In genomic region chr7:158589653-158590052, GRCh38 we compare ENCODE assay signal across 17 cellular contexts. TPM values are rescaled to one million over a fixed set of nuclear protein-coding genes. Genes with fewer than 3 reads are reported as not detected.
DNase-seq lines count a peak whose midpoint lies in the region; ATAC-seq and TF ChIP-seq lines count a peak whose summit lies in the region.
"Had no signal": no experiment of that assay in that cellular context is flagged by ENCODE, and none has a peak within 500 bp of the region (broad histone marks: within the 10 kb centered on the region; RNA-seq: fewer than 3 reads in every experiment).

No MANE protein-coding gene starts in this region.

- H2AFZ ChIP-seq in GM23338: no peak overlapping the region

- H3K9me3 ChIP-seq in breast epithelium: peaks cover 0 to 5% of the 10 kb centered on the region in 2 donors
- H3K9me3 ChIP-seq: BE2C had no signal

- 0 out of 2 replicates have a peak, but pooled peaks cover 7% of the 10 kb centered on the region for H3F3A ChIP-seq in GM23338 (replicated peaks; ENCODE audit: low read depth)

- TF ChIP-seq CTCF in GM23338 (conservative IDR thresholded peaks at IDR 0.05; ENCODE audit: low read depth in 2 of 2): no peak
- no peak for TF ChIP-seq CTCF in brain (conservative IDR thresholded peaks at IDR 0.05)
- no peak for TF ChIP-seq CTCF in nephron (IDR thresholded peaks at IDR 0.05; ENCODE audit: unreplicated experiment in 3 of 3)
- no peak for TF ChIP-seq CTCF in type B pancreatic cell (conservative IDR thresholded peaks at IDR 0.05)
- TF ChIP-seq CTCF in breast epithelium (IDR thresholded peaks at IDR 0.05): no peak

- H3K9me2 ChIP-seq in GM23338 (ENCODE audit: insufficient read depth): 0 out of 2 replicates have a peak, but pooled peaks cover 8% of the 10 kb centered on the region

- H3K27me3 ChIP-seq in GM23338 (ENCODE audit: insufficient read depth) (peaks cover 82% of the 10 kb centered on the region), breast epithelium (peaks cover 11 to 19% of the 10 kb centered on the region in 2 donors)
- H3K27me3 ChIP-seq: BE2C had no signal

- H3K4me1 Mint-ChIP-seq in GM23338: peaks cover 8% of the 10 kb centered on the region
- peaks cover 24% of the 10 kb centered on the region for H3K4me1 Mint-ChIP-seq in brain
- no peaks in the 10 kb centered on the region for H3K4me1 Mint-ChIP-seq in nephron
- H3K4me1 Mint-ChIP-seq in type B pancreatic cell (ENCODE audit: unreplicated experiment): no peaks in the 10 kb centered on the region
- H3K4me1 Mint-ChIP-seq in activated CD4-positive, alpha-beta T cell treated with anti-CD3 and anti-CD28 coated beads, Interleukin-2, amount 10 ng/mL, durations not matched to agents 24 days and 14 days: no peaks in the 10 kb centered on the region
- H3K4me1 Mint-ChIP-seq: CD14-positive monocyte had no signal

- H3K36me3 ChIP-seq in GM23338 (ENCODE audit: insufficient read depth) (no peaks in the 10 kb centered on the region), breast epithelium (no peaks in the 10 kb centered on the region)
- H3K36me3 ChIP-seq: BE2C had no signal

- DNase-seq in GM23338 (ENCODE audit: low spot score) (no peak), type B pancreatic cell (ENCODE audit: extremely low spot score, unreplicated experiment) (no peak), NCI-H1436 (lab: John Stamatoyannopoulos, UW) (no peak), breast epithelium (ENCODE audit: low spot score in 2 of 2) (no peak)
- no peak for DNase-seq in activated CD4-positive, alpha-beta T cell treated with anti-CD3 and anti-CD28 coated beads, Interleukin-2, amount 10 ng/mL, durations not matched to agents 24 days and 14 days
- DNase-seq: BE2C; CD8-positive, alpha-beta T cell; COR-L47; DMS153; DND-41; GDM1; HCEC 1CT; IMR-90 had no signal

- H3K27ac Mint-ChIP-seq in GM23338 (no peak overlapping the region), brain (no peak overlapping the region), nephron (no peak overlapping the region), type B pancreatic cell (no peak overlapping the region)
- H3K27ac Mint-ChIP-seq in activated CD4-positive, alpha-beta T cell treated with anti-CD3 and anti-CD28 coated beads, Interleukin-2, amount 10 ng/mL, durations not matched to agents 24 days and 14 days: no peak overlapping the region
- H3K27ac Mint-ChIP-seq: CD14-positive monocyte; CD8-positive, alpha-beta T cell had no signal

- H3K27ac ChIP-seq in GM23338 (ENCODE audit: low read depth): no peak overlapping the region
- no peak overlapping the region for H3K27ac ChIP-seq in breast epithelium
- H3K27ac ChIP-seq: A549 had no signal

- H3K4me1 ChIP-seq in GM23338 (ENCODE audit: insufficient read depth) (no peaks in the 10 kb centered on the region; the same call in 1 of the 2 replicates), breast epithelium (peaks cover 0 to 12% of the 10 kb centered on the region in 2 donors)

- TF ChIP-seq POLR2A in breast epithelium (IDR thresholded peaks at IDR 0.05): no peak

- H4K20me1 ChIP-seq in GM23338 (replicated peaks; ENCODE audit: insufficient read depth): no peaks in the 10 kb centered on the region; the same call in 1 of the 2 replicates

- H3K4me2 ChIP-seq in GM23338: no peak overlapping the region
- H3K4me2 ChIP-seq: A549 had no signal

- no peaks in the 10 kb centered on the region for H3K79me2 ChIP-seq in GM23338 (replicated peaks; ENCODE audit: insufficient read depth)

- H3K4me3 Mint-ChIP-seq in GM23338: peak overlapping the region; percentile 36; the same call in 1 of the 3 replicates
- H3K4me3 Mint-ChIP-seq in brain: peak overlapping the region in 3 of 5 experiments; percentile 62 to 80 (median 75)
- H3K4me3 Mint-ChIP-seq in nephron: peak overlapping the region; percentile 32 to 40 (median 32)
- peak overlapping the region; percentile 62 for H3K4me3 Mint-ChIP-seq in type B pancreatic cell
- H3K4me3 Mint-ChIP-seq in activated CD4-positive, alpha-beta T cell treated with anti-CD3 and anti-CD28 coated beads, Interleukin-2, amount 10 ng/mL, durations not matched to agents 24 days and 14 days: no peak overlapping the region

- intact Hi-C loops in breast epithelium (cut with DNase I; ENCODE audit: low total_unique reads): no loop called here
- intact Hi-C loops in activated CD4-positive, alpha-beta T cell treated with anti-CD3 and anti-CD28 coated beads, Interleukin-2, amount 10 ng/mL, durations not matched to agents 24 days and 14 days (cut with micrococcal nuclease): no loop called here

- H3K4me3 ChIP-seq in GM23338: no peak overlapping the region
- no peak overlapping the region for H3K4me3 ChIP-seq in breast epithelium
- H3K4me3 ChIP-seq: A549 had no signal

- H3K27me3 Mint-ChIP-seq in GM23338 (ENCODE audit: insufficient read depth, low read depth, poor library complexity): peaks cover 45% of the 10 kb centered on the region
- peaks cover 31% of the 10 kb centered on the region for H3K27me3 Mint-ChIP-seq in brain
- H3K27me3 Mint-ChIP-seq in nephron (ENCODE audit: low read depth): peaks cover 52% of the 10 kb centered on the region
- peaks cover 43% of the 10 kb centered on the region for H3K27me3 Mint-ChIP-seq in type B pancreatic cell
- peaks cover 24% of the 10 kb centered on the region for H3K27me3 Mint-ChIP-seq in activated CD4-positive, alpha-beta T cell treated with anti-CD3 and anti-CD28 coated beads, Interleukin-2, amount 10 ng/mL, durations not matched to agents 24 days and 14 days

- no peak for ATAC-seq in GM23338
- ATAC-seq: CD8-positive, alpha-beta T cell had no signal

- H3K36me3 Mint-ChIP-seq in GM23338 (ENCODE audit: low read depth) (no peaks in the 10 kb centered on the region; the same call in 2 of the 3 replicates), brain (no peaks in the 10 kb centered on the region), nephron (ENCODE audit: low read depth) (no peaks in the 10 kb centered on the region), type B pancreatic cell (no peaks in the 10 kb centered on the region)
- H3K36me3 Mint-ChIP-seq in activated CD4-positive, alpha-beta T cell treated with anti-CD3 and anti-CD28 coated beads, Interleukin-2, amount 10 ng/mL, durations not matched to agents 24 days and 14 days (ENCODE audit: low read depth): no peaks in the 10 kb centered on the region
- H3K36me3 Mint-ChIP-seq: CD14-positive monocyte; CD8-positive, alpha-beta T cell had no signal

- peaks cover 11% of the 10 kb centered on the region; the same call in 2 of the 3 replicates for H3K9me3 Mint-ChIP-seq in GM23338
- peaks cover 0 to 9% (median 3%) of the 10 kb centered on the region in 5 experiments for H3K9me3 Mint-ChIP-seq in brain
- H3K9me3 Mint-ChIP-seq in nephron: peaks cover 5% of the 10 kb centered on the region
- H3K9me3 Mint-ChIP-seq in type B pancreatic cell: no peaks in the 10 kb centered on the region
- no peaks in the 10 kb centered on the region for H3K9me3 Mint-ChIP-seq in activated CD4-positive, alpha-beta T cell treated with anti-CD3 and anti-CD28 coated beads, Interleukin-2, amount 10 ng/mL, durations not matched to agents 24 days and 14 days

TF ChIP-seq in GM23338, 12 proteins besides CTCF, POLR2A, EP300 and RAD21:
- peak; percentile 43; the same call in 1 of the 2 replicates for TF ChIP-seq POLR2AphosphoS5 (IDR thresholded peaks at IDR 0.05; ENCODE audit: low read depth)
- TF ChIP-seq ZNF114 (CRISPR knock-in tag; IDR thresholded peaks at IDR 0.05): no peak

RNA-seq across cellular contexts. Expression of gene PTPRN2, which starts 2.0 kb away (rescaled TPM):
- 3.7 and 4.0 TPM in 2 replicates for total RNA-seq in GM23338 (2014; rRNA removed; shearing (Covaris generic))
- polyA plus RNA-seq in GM23338 (2016; fragmentation: Nextera tagmentation; extraction: Ambion mirVana): 0.87 and 1.4 TPM in 2 replicates
- 130 TPM for polyA plus RNA-seq in brain (ENCODE audit: insufficient read depth, low read depth, low replicate concordance)
- total RNA-seq in type B pancreatic cell (ENCODE audit: low replicate concordance): 15.4 and 16.2 TPM in 2 replicates
- total RNA-seq in breast epithelium: 1 to 10 TPM; 1.6 to 2.2 (median 2.2) TPM
- 0.31 and 0.33 TPM in 2 replicates for total RNA-seq in activated CD4-positive, alpha-beta T cell treated with anti-CD3 and anti-CD28 coated beads, Interleukin-2, amount 10 ng/mL, durations not matched to agents 24 days and 14 days
- total RNA-seq: IMR-90 had no signal
